ENCODE assay signal across 8 cellular contexts in genomic region chr11:12331239-12331874, GRCh38. TPM values are rescaled to one million over a fixed set of nuclear protein-coding genes. Genes with fewer than 3 reads are reported as not detected.
DNase-seq lines count a peak whose midpoint lies in the region; ATAC-seq and TF ChIP-seq lines count a peak whose summit lies in the region.

No MANE protein-coding gene starts in this region.

- H3K4me3 Mint-ChIP-seq in activated naive CD4-positive, alpha-beta T cell treated with anti-CD3 and anti-CD28 coated beads, Interleukin-2, amount 10 ng/mL, durations not matched to agents 7 days and 5 days = no peak overlapping the region
- H3K4me3 Mint-ChIP-seq in type B pancreatic cell = peak overlapping the region; percentile 4

- peak; percentile 95 for TF ChIP-seq CTCF in type B pancreatic cell (conservative IDR thresholded peaks at IDR 0.05)

- H3K27me3 ChIP-seq in SJSA1 (replicated peaks) = no peaks in the 10 kb centered on the region

- CTCF ChIA-PET in activated naive CD4-positive, alpha-beta T cell treated with anti-CD3 and anti-CD28 coated beads, Interleukin-2, amount 10 ng/mL, durations not matched to agents 7 days and 5 days (lab: Charles Lee) = interaction anchor here (0.6 to 5.2 kb wide), 40 partner anchors 10 to 1054 kb away, joined by 3 to 95 read pairs (median 4); no protein-coding TSS in a partner anchor

- DNase-seq in GDM1 (lab: John Stamatoyannopoulos, UW) (peak; percentile 40), NAMALWA (ENCODE audit: low spot score) (peak; percentile 79), SJSA1 (ENCODE audit: low read depth in 1 of 2, low spot score in 2 of 2) (peak; percentile 79 to 82), glomerular visceral epithelial cell (ENCODE audit: extremely low spot score) (peak; percentile 83), pons (ENCODE audit: low spot score) (peak; percentile 96), type B pancreatic cell (ENCODE audit: extremely low spot score, unreplicated experiment) (peak; percentile 85)
- DNase-seq in activated naive CD4-positive, alpha-beta T cell treated with anti-CD3 and anti-CD28 coated beads, Interleukin-2, amount 10 ng/mL, durations not matched to agents 7 days and 5 days = peak; percentile 85

- H3K27ac Mint-ChIP-seq in activated naive CD4-positive, alpha-beta T cell treated with anti-CD3 and anti-CD28 coated beads, Interleukin-2, amount 10 ng/mL, durations not matched to agents 7 days and 5 days = no peak overlapping the region
- H3K27ac Mint-ChIP-seq in type B pancreatic cell = peak overlapping the region; percentile 10

- H3K27ac ChIP-seq in SJSA1 = no peak overlapping the region

- no peak for ATAC-seq in GM18858 (IDR thresholded peaks at IDR 0.05; ENCODE audit: unreplicated experiment)

- no peaks in the 10 kb centered on the region for H3K36me3 Mint-ChIP-seq in activated naive CD4-positive, alpha-beta T cell treated with anti-CD3 and anti-CD28 coated beads, Interleukin-2, amount 10 ng/mL, durations not matched to agents 7 days and 5 days
- H3K36me3 Mint-ChIP-seq in type B pancreatic cell = no peaks in the 10 kb centered on the region

- H3K9me3 ChIP-seq in SJSA1 (replicated peaks) = no peaks in the 10 kb centered on the region

- H3K27me3 Mint-ChIP-seq in activated naive CD4-positive, alpha-beta T cell treated with anti-CD3 and anti-CD28 coated beads, Interleukin-2, amount 10 ng/mL, durations not matched to agents 7 days and 5 days = peaks cover 16% of the 10 kb centered on the region
- H3K27me3 Mint-ChIP-seq in type B pancreatic cell = peaks cover 2% of the 10 kb centered on the region

- no peak overlapping the region for H3K4me3 ChIP-seq in SJSA1

- H3K36me3 ChIP-seq in SJSA1 = no peaks in the 10 kb centered on the region

- no peaks in the 10 kb centered on the region for H3K9me3 Mint-ChIP-seq in activated naive CD4-positive, alpha-beta T cell treated with anti-CD3 and anti-CD28 coated beads, Interleukin-2, amount 10 ng/mL, durations not matched to agents 7 days and 5 days
- no peaks in the 10 kb centered on the region for H3K9me3 Mint-ChIP-seq in type B pancreatic cell

- H3K4me1 ChIP-seq in SJSA1 (replicated peaks) = peaks cover 8% of the 10 kb centered on the region

- no peaks in the 10 kb centered on the region for H3K4me1 Mint-ChIP-seq in activated naive CD4-positive, alpha-beta T cell treated with anti-CD3 and anti-CD28 coated beads, Interleukin-2, amount 10 ng/mL, durations not matched to agents 7 days and 5 days
- H3K4me1 Mint-ChIP-seq in type B pancreatic cell (ENCODE audit: unreplicated experiment) = peaks cover 17% of the 10 kb centered on the region

RNA-seq across cellular contexts. Expression of gene PARVA, which starts 46.0 kb away (rescaled TPM):
- total RNA-seq in SJSA1 (2014; rRNA removed; shearing (Covaris generic)) = 59.9 and 98.3 TPM in 2 replicates
- total RNA-seq in type B pancreatic cell (ENCODE audit: low replicate concordance) = 32.3 and 49.4 TPM in 2 replicates

Comparison
In these comparisons a context has a peak if more than half of its experiments do, and no peak if none do; other contexts are left out.
1. DNase-seq: peak in every context shown above with its lines; median percentile 96 in pons; 85 in activated naive CD4-positive, alpha-beta T cell treated with anti-CD3 and anti-CD28 coated beads, Interleukin-2, amount 10 ng/mL, durations not matched to agents 7 days and 5 days; 85 in type B pancreatic cell; 83 in glomerular visceral epithelial cell; 80 in SJSA1; 79 in NAMALWA; 40 in GDM1.